8 cellular contexts compared by ENCODE assay signal in genomic region chrX:16718824-16719333, GRCh38. TPM values are rescaled to one million over a fixed set of nuclear protein-coding genes. Genes with fewer than 3 reads are reported as not detected.
DNase-seq lines count a peak whose midpoint lies in the region; ATAC-seq and TF ChIP-seq lines count a peak whose summit lies in the region.

No MANE protein-coding gene starts in this region.

- TF ChIP-seq CTCF in C4-2B (conservative IDR thresholded peaks at IDR 0.05) (no peak), OCI-LY1 (IDR thresholded peaks at IDR 0.05; ENCODE audit: low read length) (no peak), gastrocnemius medialis (IDR thresholded peaks at IDR 0.05 in 4 of 5, conservative IDR thresholded peaks at IDR 0.05 in 1 of 5) (no peak)

- H3K9me3 ChIP-seq in OCI-LY1 (ENCODE audit: low read length) (no peaks in the 10 kb centered on the region), esophagus (ENCODE audit: control insufficient read depth in 2 of 2, insufficient read depth in 1 of 2, low read depth in 1 of 2, low read length in 1 of 2) (no peaks in the 10 kb centered on the region), gastrocnemius medialis (no peaks in the 10 kb centered on the region)

- peaks cover 18% of the 10 kb centered on the region for H3K79me2 ChIP-seq in OCI-LY1 (ENCODE audit: insufficient read depth, low read length)

- H3K4me2 ChIP-seq in OCI-LY1 (ENCODE audit: low read length): peak overlapping the region; percentile 88

- H3K4me3 ChIP-seq in OCI-LY1 (ENCODE audit: low read depth, low read length, poor library complexity, severe bottlenecking) (peak overlapping the region; percentile 97), esophagus (ENCODE audit: low read depth in 1 of 2, low read length in 2 of 2) (peak overlapping the region; percentile 31 to 66), gastrocnemius medialis (peak overlapping the region; percentile 62 to 94 (median 81))

- H3K27me3 ChIP-seq in OCI-LY1 (ENCODE audit: insufficient read depth, low read length): no peaks in the 10 kb centered on the region
- H3K27me3 ChIP-seq in esophagus (ENCODE audit: control insufficient read depth in 1 of 2, insufficient read depth in 2 of 2, low read length in 2 of 2): no peaks in the 10 kb centered on the region
- H3K27me3 ChIP-seq in gastrocnemius medialis: no peaks in the 10 kb centered on the region

- H3F3A ChIP-seq in OCI-LY1 (ENCODE audit: insufficient read depth, low read length): no peaks in the 10 kb centered on the region

- no peaks in the 10 kb centered on the region for H4K20me1 ChIP-seq in OCI-LY1 (ENCODE audit: insufficient read depth, low read length)

- 0 out of 2 replicates have a peak, but pooled peaks cover 2% of the 10 kb centered on the region for H3K36me3 ChIP-seq in OCI-LY1 (ENCODE audit: insufficient read depth, low read length)
- H3K36me3 ChIP-seq in esophagus (ENCODE audit: control insufficient read depth in 2 of 2, insufficient read depth in 2 of 2, low read length in 1 of 2): no peaks in the 10 kb centered on the region
- H3K36me3 ChIP-seq in gastrocnemius medialis: no peaks in the 10 kb centered on the region

- H3K4me1 ChIP-seq in OCI-LY1 (ENCODE audit: insufficient read depth, low read length, severe bottlenecking) (peaks cover 30% of the 10 kb centered on the region), esophagus (ENCODE audit: control insufficient read depth in 2 of 2, insufficient read depth in 2 of 2, low read length in 1 of 2) (no peaks in the 10 kb centered on the region), gastrocnemius medialis (peaks cover 0 to 27% of the 10 kb centered on the region in 2 donors)

- intact Hi-C loops in gastrocnemius medialis (cut with DNase I; ENCODE audit: low total_unique reads): loop anchor here (1.0 to 10.0 kb wide), 4 partner anchors 67 to 1044 kb away; partner anchors contain the start of genes RBBP7, TXLNG and ZRSR2

- ATAC-seq in GM21529 (IDR thresholded peaks at IDR 0.05; ENCODE audit: unreplicated experiment) (peak; percentile 32), gastrocnemius medialis (no peak)

- peak overlapping the region; percentile 87 for H3K27ac ChIP-seq in C4-2B
- H3K27ac ChIP-seq in OCI-LY1 (ENCODE audit: low read depth, low read length, poor library complexity, severe bottlenecking): peak overlapping the region; percentile 66
- H3K27ac ChIP-seq in esophagus (ENCODE audit: low read depth in 2 of 2, low read length in 1 of 2): peak overlapping the region; percentile 91 to 94
- H3K27ac ChIP-seq in gastrocnemius medialis: peak overlapping the region; percentile 85 to 95 (median 90)

- 13 to 15% methylated on average over 6 of the region's 6 CpGs for WGBS in esophagus, 2 donors

- TF ChIP-seq POLR2A in gastrocnemius medialis (IDR thresholded peaks at IDR 0.05): no peak

- peak overlapping the region; percentile 91 for H3K9ac ChIP-seq in OCI-LY1 (ENCODE audit: low read length)

- no peaks in the 10 kb centered on the region for H3K9me2 ChIP-seq in OCI-LY1 (ENCODE audit: low read depth, low read length)

- in situ Hi-C loops in gastrocnemius medialis (cut with MboI; ENCODE audit: low sequenced_read_pairs in 4 of 4): loop anchor here in 2 of 4 donors (25.0 kb wide), 3 partner anchors 168 to 1032 kb away; partner anchors contain the start of gene ZRSR2 (in 1 of the 2)

- no peak for DNase-seq in gastrocnemius medialis
- no peak for DNase-seq in NCI-H1105 (lab: John Stamatoyannopoulos, UW)
- no peak for DNase-seq in NCI-H226
- no peak for DNase-seq in NCI-H345 (lab: John Stamatoyannopoulos, UW)

- H2AFZ ChIP-seq in OCI-LY1 (ENCODE audit: low read length): 0 out of 2 replicates have a peak overlapping the region, but pooled peaks have one; percentile 7

RNA-seq across cellular contexts. Expression of gene SYAP1, which starts 0.5 kb away (rescaled TPM):
- polyA plus RNA-seq in esophagus: 10 to 100 TPM; 11.0 to 15.3 TPM
- 10 to 100 TPM; 10.6 to 26.4 (median 16.9) TPM for total RNA-seq in gastrocnemius medialis

RNA-seq across cellular contexts. Expression of gene CTPS2, which starts 6.4 kb away (rescaled TPM):
- polyA plus RNA-seq in esophagus: 1 to 10 TPM; 3.7 to 8.0 TPM
- 1 to 10 TPM; 2.0 to 3.8 (median 2.8) TPM for total RNA-seq in gastrocnemius medialis
